ENCODE assay signal across 8 cellular contexts in genomic region chr9:136799854-136800657, GRCh38. TPM values are rescaled to one million over a fixed set of nuclear protein-coding genes. Genes with fewer than 3 reads are reported as not detected.
A peak's percentile ranks its signal among the peaks of the same experiment; 100 is the strongest.
DNase-seq lines count a peak whose midpoint lies in the region; ATAC-seq and TF ChIP-seq lines count a peak whose summit lies in the region.

No MANE protein-coding gene starts in this region.

- H3K27me3 ChIP-seq in CD4-positive, CD25-positive, alpha-beta regulatory T cell (ENCODE audit: control insufficient read depth, insufficient read depth, low read length), result no peaks in the 10 kb centered on the region

- intact Hi-C loops in MCF 10A (cut with micrococcal nuclease), result no loop called here

- no peaks in the 10 kb centered on the region for H3K36me3 Mint-ChIP-seq in CD4-positive, CD25-positive, alpha-beta regulatory T cell
- H3K36me3 Mint-ChIP-seq in MCF 10A (ENCODE audit: insufficient read depth, unreplicated experiment), result peaks cover 7% of the 10 kb centered on the region
- H3K36me3 Mint-ChIP-seq in immature natural killer cell, result no peaks in the 10 kb centered on the region

- H3K4me3 ChIP-seq in CD4-positive, CD25-positive, alpha-beta regulatory T cell (ENCODE audit: low read depth, low read length), result peak overlapping the region; percentile 51
- peak overlapping the region; percentile 44 for H3K4me3 ChIP-seq in HEK293 (ENCODE audit: low read depth, low read length)

- BruUV-seq in MCF 10A (replicated peaks; lab: Mats Ljungman, UMichigan), result no TSS peak

- H3K36me3 ChIP-seq in CD4-positive, CD25-positive, alpha-beta regulatory T cell (ENCODE audit: control insufficient read depth, insufficient read depth, low read length), result no peaks in the 10 kb centered on the region
- no peaks in the 10 kb centered on the region for H3K36me3 ChIP-seq in HEK293 (ENCODE audit: control insufficient read depth in 2 of 2, insufficient read depth in 1 of 2, low read length in 2 of 2)

- peak; percentile 75 to 77 for ATAC-seq in CD4-positive, CD25-positive, alpha-beta regulatory T cell (ENCODE audit: low read depth in 2 of 2)
- ATAC-seq in HG03025 (IDR thresholded peaks at IDR 0.05; ENCODE audit: low FRiP score, unreplicated experiment), result no peak

- H3K27ac Mint-ChIP-seq in CD4-positive, CD25-positive, alpha-beta regulatory T cell, result peak overlapping the region in 1 of 3 donors; percentile 56
- H3K27ac Mint-ChIP-seq in MCF 10A (ENCODE audit: low read depth, unreplicated experiment) (no peak overlapping the region), immature natural killer cell (peak overlapping the region in 3 of 6 donors; percentile 24 to 81 (median 48))

- peak; percentile 78 to 92 (median 90) for DNase-seq in CD4-positive, CD25-positive, alpha-beta regulatory T cell
- DNase-seq in NCI-H2196 (lab: John Stamatoyannopoulos, UW; ENCODE audit: unreplicated experiment) (peak; percentile 93), MCF 10A (ENCODE audit: unreplicated experiment) (peak; percentile 85), immature natural killer cell (peak; percentile 66 to 74 (median 73))
- peak; percentile 90 for DNase-seq in stimulated activated CD4-positive, alpha-beta T cell treated with anti-CD3 and anti-CD28 coated beads, Interleukin-12 subunit alpha, Interleukin-12 subunit beta, amount 100 ng/mL, for 4 hours

- H3K27ac ChIP-seq in CD4-positive, CD25-positive, alpha-beta regulatory T cell (ENCODE audit: insufficient read depth, low read length, poor library complexity, severe bottlenecking), result no peak overlapping the region
- peak overlapping the region; percentile 16; the same call in 1 of the 2 replicates for H3K27ac ChIP-seq in HEK293 (ENCODE audit: extremely low read depth, low read depth, low read length)
- H3K27ac ChIP-seq in VCaP, result peak overlapping the region; percentile 100

- peaks cover 34% of the 10 kb centered on the region for H3K27me3 Mint-ChIP-seq in CD4-positive, CD25-positive, alpha-beta regulatory T cell
- no peaks in the 10 kb centered on the region for H3K27me3 Mint-ChIP-seq in MCF 10A (ENCODE audit: insufficient read depth, unreplicated experiment)
- peaks cover 6 to 16% (median 10%) of the 10 kb centered on the region in 3 donors for H3K27me3 Mint-ChIP-seq in immature natural killer cell (ENCODE audit: low read depth in 3 of 3)

- POLR2A ChIA-PET in HEK293 (lab: Yijun Ruan, JAX), result interaction anchor here (0.6 to 2.8 kb wide), 26 partner anchors 8 to 520 kb away, joined by 3 to 24 read pairs (median 4); partner anchors contain the start of genes AJM1, NOTCH1, PAXX and TMEM141
- POLR2A ChIA-PET in MCF 10A (lab: Yijun Ruan, JAX), result interaction anchor here (0.7 to 1.8 kb wide), 8 partner anchors 9 to 1181 kb away, joined by 3 to 8 read pairs (median 4); partner anchors contain the start of gene TMEM141

- H3K4me1 ChIP-seq in CD4-positive, CD25-positive, alpha-beta regulatory T cell (ENCODE audit: control insufficient read depth, insufficient read depth, low read length, poor library complexity, severe bottlenecking), result peaks cover 29% of the 10 kb centered on the region
- H3K4me1 ChIP-seq in HEK293 (ENCODE audit: control insufficient read depth, insufficient read depth, low read length), result peaks cover 14% of the 10 kb centered on the region

- no peaks in the 10 kb centered on the region for H3K9me3 ChIP-seq in CD4-positive, CD25-positive, alpha-beta regulatory T cell (ENCODE audit: control insufficient read depth in 2 of 2, low read length in 2 of 2)
- H3K9me3 ChIP-seq in HEK293 (ENCODE audit: control insufficient read depth, insufficient read depth, low read depth, low read length), result no peaks in the 10 kb centered on the region

- TF ChIP-seq CTCF in HEK293 (tag by site-specific recombination; IDR thresholded peaks at IDR 0.05) (no peak), VCaP (conservative IDR thresholded peaks at IDR 0.05) (no peak), MCF 10A (IDR thresholded peaks at IDR 0.05; ENCODE audit: unreplicated experiment) (no peak)

- H3K4me1 Mint-ChIP-seq in CD4-positive, CD25-positive, alpha-beta regulatory T cell, result peaks cover 0 to 44% (median 8%) of the 10 kb centered on the region in 4 donors
- H3K4me1 Mint-ChIP-seq in MCF 10A (ENCODE audit: insufficient read depth, unreplicated experiment), result peaks cover 14% of the 10 kb centered on the region
- H3K4me1 Mint-ChIP-seq in immature natural killer cell, result peaks cover 11 to 14% of the 10 kb centered on the region in 2 donors

- CTCF ChIA-PET in HEK293 (lab: Yijun Ruan, JAX) (interaction anchor here (0.6 to 3.0 kb wide), 10 partner anchors 7 to 437 kb away, joined by 3 to 18 read pairs (median 6); partner anchors contain the start of genes AJM1 and NPDC1), MCF 10A (lab: Yijun Ruan, JAX) (interaction anchor here (0.6 to 1.0 kb wide), 3 partner anchors 201 to 246 kb away, joined by 3 to 4 read pairs (median 3); no protein-coding TSS in a partner anchor)

- H3K4me3 Mint-ChIP-seq in CD4-positive, CD25-positive, alpha-beta regulatory T cell, result peak overlapping the region; percentile 73 to 87 (median 80)
- H3K4me3 Mint-ChIP-seq in MCF 10A (ENCODE audit: unreplicated experiment) (peak overlapping the region; percentile 68), immature natural killer cell (peak overlapping the region; percentile 73 to 88 (median 84))

- no peaks in the 10 kb centered on the region for H3K9me3 Mint-ChIP-seq in CD4-positive, CD25-positive, alpha-beta regulatory T cell
- no peaks in the 10 kb centered on the region for H3K9me3 Mint-ChIP-seq in MCF 10A (ENCODE audit: unreplicated experiment)
- H3K9me3 Mint-ChIP-seq in immature natural killer cell, result no peaks in the 10 kb centered on the region

TF ChIP-seq in HEK293, 187 proteins besides CTCF, POLR2A, EP300 and RAD21 (continues in another document):
- TF ChIP-seq ZNF274 (IDR thresholded peaks at IDR 0.05; ENCODE audit: low read length) (no peak), ZNF274 (tag by site-specific recombination; IDR thresholded peaks at IDR 0.05; ENCODE audit: borderline replicate concordance) (no peak), ZNF394 (tag by site-specific recombination; IDR thresholded peaks at IDR 0.05; ENCODE audit: borderline replicate concordance) (no peak), BCL11A (tag by site-specific recombination; IDR thresholded peaks at IDR 0.05; ENCODE audit: low read depth) (peak; percentile 43; the same call in 1 of the 2 replicates), SCRT2 (tag by site-specific recombination; IDR thresholded peaks at IDR 0.05) (no peak), ZNF571 (tag by site-specific recombination; IDR thresholded peaks at IDR 0.05) (no peak), ZNF133 (tag by site-specific recombination; IDR thresholded peaks at IDR 0.05) (no peak), ZBTB17 (tag by site-specific recombination; IDR thresholded peaks at IDR 0.05) (no peak), SP3 (tag by site-specific recombination; IDR thresholded peaks at IDR 0.05) (peak; percentile 84)
- TF ChIP-seq, protein P1, sequence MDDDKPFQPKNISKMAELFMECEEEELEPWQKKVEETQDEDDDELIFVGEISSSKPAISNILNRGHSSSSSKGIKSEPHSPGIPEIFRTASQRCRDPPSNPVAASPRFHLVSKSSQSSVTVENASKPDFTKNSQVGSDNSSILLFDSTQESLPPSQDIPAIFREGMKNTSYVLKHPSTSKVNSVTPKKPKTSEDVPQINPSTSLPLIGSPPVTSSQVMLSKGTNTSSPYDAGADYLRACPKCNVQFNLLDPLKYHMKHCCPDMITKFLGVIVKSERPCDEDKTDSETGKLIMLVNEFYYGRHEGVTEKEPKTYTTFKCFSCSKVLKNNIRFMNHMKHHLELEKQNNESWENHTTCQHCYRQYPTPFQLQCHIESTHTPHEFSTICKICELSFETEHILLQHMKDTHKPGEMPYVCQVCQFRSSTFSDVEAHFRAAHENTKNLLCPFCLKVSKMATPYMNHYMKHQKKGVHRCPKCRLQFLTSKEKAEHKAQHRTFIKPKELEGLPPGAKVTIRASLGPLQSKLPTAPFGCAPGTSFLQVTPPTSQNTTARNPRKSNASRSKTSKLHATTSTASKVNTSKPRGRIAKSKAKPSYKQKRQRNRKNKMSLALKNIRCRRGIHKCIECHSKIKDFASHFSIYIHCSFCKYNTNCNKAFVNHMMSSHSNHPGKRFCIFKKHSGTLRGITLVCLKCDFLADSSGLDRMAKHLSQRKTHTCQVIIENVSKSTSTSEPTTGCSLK (tag by site-specific recombination; IDR thresholded peaks at IDR 0.05), result no peak

RNA-seq across cellular contexts. Expression of gene CCDC183, which starts 3.9 kb away (rescaled TPM):
- total RNA-seq in CD4-positive, CD25-positive, alpha-beta regulatory T cell, result 2.3 TPM
- polyA plus RNA-seq in CD4-positive, CD25-positive, alpha-beta regulatory T cell, result under 1 TPM in 3 of 4 donors, not detected in 1; 0.16 to 0.72 (median 0.58) TPM
- 0.26 and 1.3 TPM in 2 replicates for total RNA-seq in MCF 10A (2022)
- polyA plus RNA-seq in immature natural killer cell, result under 1 TPM; 0.37 to 0.46 (median 0.40) TPM

RNA-seq across cellular contexts. Expression of gene RABL6, which starts 7.7 kb away (rescaled TPM):
- total RNA-seq in CD4-positive, CD25-positive, alpha-beta regulatory T cell, result 63.6 TPM
- 10 to 100 TPM in 2 of 4 donors, 1 to 10 TPM in 2; 9.4 to 13.9 (median 10.6) TPM for polyA plus RNA-seq in CD4-positive, CD25-positive, alpha-beta regulatory T cell
- 77.8 and 84.2 TPM in 2 replicates for total RNA-seq in MCF 10A (2022)
- polyA plus RNA-seq in immature natural killer cell, result 10 to 100 TPM in 2 of 3 donors, 1 to 10 TPM in 1; 5.4 to 24.6 (median 11.0) TPM

RNA-seq across cellular contexts. Expression of gene TMEM141, which starts 8.9 kb away (rescaled TPM):
- total RNA-seq in CD4-positive, CD25-positive, alpha-beta regulatory T cell, result 20.7 TPM
- polyA plus RNA-seq in CD4-positive, CD25-positive, alpha-beta regulatory T cell, result 10 to 100 TPM; 28.2 to 39.3 (median 35.5) TPM
- total RNA-seq in MCF 10A (2022), result 56.0 and 70.4 TPM in 2 replicates
- polyA plus RNA-seq in immature natural killer cell, result 10 to 100 TPM; 61.2 to 83.3 (median 62.1) TPM

RNA-seq across cellular contexts. Expression of gene LCN15, which starts 35.7 kb away (rescaled TPM):
- not detected for total RNA-seq in CD4-positive, CD25-positive, alpha-beta regulatory T cell
- not detected for polyA plus RNA-seq in CD4-positive, CD25-positive, alpha-beta regulatory T cell
- total RNA-seq in MCF 10A (2022), result not detected in 2 replicates
- not detected for polyA plus RNA-seq in immature natural killer cell

RNA-seq across cellular contexts. Expression of gene LCN8, which starts 42.0 kb away (rescaled TPM):
- not detected for total RNA-seq in CD4-positive, CD25-positive, alpha-beta regulatory T cell
- not detected for polyA plus RNA-seq in CD4-positive, CD25-positive, alpha-beta regulatory T cell
- total RNA-seq in MCF 10A (2022), result not detected in 2 replicates
- under 1 TPM in 1 of 3 donors, not detected in 2; 0.62 TPM for polyA plus RNA-seq in immature natural killer cell
